Comparison of ENCODE assay signal across 14 cellular contexts in genomic region chr1:86828024-86828423, GRCh38.
A peak's percentile ranks its signal among the peaks of the same experiment; 100 is the strongest.
DNase-seq lines count a peak whose midpoint lies in the region; ATAC-seq and TF ChIP-seq lines count a peak whose summit lies in the region.
"Had no signal": no experiment of that assay in that cellular context is flagged by ENCODE, and none has a peak within 500 bp of the region (broad histone marks: within the 10 kb centered on the region; RNA-seq: fewer than 3 reads in every experiment).

No MANE protein-coding gene starts in this region.

- no peaks in the 10 kb centered on the region for H3K36me3 Mint-ChIP-seq in activated T-helper 17 cell treated with anti-CD3 and anti-CD28 coated beads, Interleukin-2, amount 50 U/mL, for 72 hours (ENCODE audit: low read depth)
- H3K36me3 Mint-ChIP-seq: CD8-positive, alpha-beta memory T cell had no signal

- H3K4me1 Mint-ChIP-seq in activated T-helper 17 cell treated with anti-CD3 and anti-CD28 coated beads, Interleukin-2, amount 50 U/mL, for 72 hours: no peaks in the 10 kb centered on the region
- H3K4me1 Mint-ChIP-seq: CD8-positive, alpha-beta memory T cell had no signal

- in situ Hi-C loops in IMR-90 (cut with MboI; ENCODE audit: low sequenced_read_pairs): no loop called here

- no peak overlapping the region for H4K5ac ChIP-seq in IMR-90 (ENCODE audit: low read depth, low read length)

- no peak overlapping the region for H2BK15ac ChIP-seq in IMR-90 (ENCODE audit: low read depth, low read length)

- DNase-seq in IMR-90: no peak
- peak; percentile 48 for DNase-seq in NCI-H69 (lab: John Stamatoyannopoulos, UW)
- no peak for DNase-seq in hepatocyte (ENCODE audit: low spot score)
- DNase-seq: BE2C; Caco-2; CD8-positive, alpha-beta memory T cell; GM23248; H7; KG1 had no signal

- dilution Hi-C loops in IMR-90 (cut with HindIII; ENCODE audit: low sequenced_read_pairs, unreplicated experiment): no loop called here

- H3K36me3 ChIP-seq in BLaER1 (no peaks in the 10 kb centered on the region), IMR-90 (ENCODE audit: control insufficient read depth, insufficient read depth, low read length) (no peaks in the 10 kb centered on the region), hepatocyte (replicated peaks; ENCODE audit: insufficient read depth, low read depth) (no peaks in the 10 kb centered on the region)
- H3K36me3 ChIP-seq in BLaER1 treated with 17β-estradiol and CSF1 and Interleukin-3, amounts not matched to agents 10 nM and 100 nM: no peaks in the 10 kb centered on the region
- H3K36me3 ChIP-seq: BE2C had no signal

- H3K4me3 Mint-ChIP-seq in activated T-helper 17 cell treated with anti-CD3 and anti-CD28 coated beads, Interleukin-2, amount 50 U/mL, for 72 hours: no peak overlapping the region
- H3K4me3 Mint-ChIP-seq: CD8-positive, alpha-beta memory T cell had no signal

- no peak overlapping the region for H2BK20ac ChIP-seq in IMR-90 (ENCODE audit: low read depth, low read length)

- H2AK9ac ChIP-seq in IMR-90 (replicated peaks; ENCODE audit: low read depth, low read length, poor library complexity): no peak overlapping the region

- H3K27me3 ChIP-seq in BLaER1 (no peaks in the 10 kb centered on the region), IMR-90 (ENCODE audit: control insufficient read depth, insufficient read depth, low read length) (peaks cover 8% of the 10 kb centered on the region; the same call in 1 of the 2 replicates), hepatocyte (no peaks in the 10 kb centered on the region)
- no peaks in the 10 kb centered on the region for H3K27me3 ChIP-seq in BLaER1 treated with 17β-estradiol and CSF1 and Interleukin-3, amounts not matched to agents 10 nM and 100 nM
- H3K27me3 ChIP-seq: BE2C had no signal

- no peak overlapping the region for H2AFZ ChIP-seq in IMR-90 (replicated peaks; ENCODE audit: low read length, poor library complexity)
- H2AFZ ChIP-seq in hepatocyte: no peak overlapping the region
- H2AFZ ChIP-seq: GM23248 had no signal

- no peak overlapping the region for H3K56ac ChIP-seq in IMR-90 (ENCODE audit: extremely low read depth, insufficient read depth, low read length)

- H3K23ac ChIP-seq in IMR-90 (ENCODE audit: low read depth, low read length): no peak overlapping the region

- CTCF ChIA-PET in IMR-90 (lab: Yijun Ruan, JAX): no interaction called here

- no CpG with 5 or more reads among the region's 3 CpGs for WGBS in IMR-90 (ENCODE audit: extremely low coverage in 2 of 2, insufficient read length in 1 of 2), 2 experiments
- 53% methylated on average over 3 of the region's 3 CpGs for WGBS in hepatocyte (ENCODE audit: low lambda C conversion rate, missing lambda C conversion rate)

- H3K4ac ChIP-seq in IMR-90 (ENCODE audit: low read depth, low read length): no peak overlapping the region

- H2BK5ac ChIP-seq in IMR-90 (ENCODE audit: low read depth, low read length, poor library complexity, severe bottlenecking): no peak overlapping the region

- no peaks in the 10 kb centered on the region for H4K20me1 ChIP-seq in BLaER1
- H4K20me1 ChIP-seq in BLaER1 treated with 17β-estradiol and CSF1 and Interleukin-3, amounts not matched to agents 10 nM and 100 nM: no peaks in the 10 kb centered on the region
- no peaks in the 10 kb centered on the region for H4K20me1 ChIP-seq in IMR-90 (ENCODE audit: insufficient read depth, low read length)
- no peaks in the 10 kb centered on the region for H4K20me1 ChIP-seq in hepatocyte (ENCODE audit: insufficient read depth, poor library complexity, severe bottlenecking)

- no peak overlapping the region for H3K27ac ChIP-seq in BLaER1
- H3K27ac ChIP-seq in BLaER1 treated with 17β-estradiol and CSF1 and Interleukin-3, amounts not matched to agents 10 nM and 100 nM: peak overlapping the region in 6 of 11 experiments; percentile 39 to 74 (median 68); a peak in 10 of 22 replicates
- H3K27ac ChIP-seq in IMR-90 (ENCODE audit: insufficient read depth, low read length): no peak overlapping the region
- no peak overlapping the region for H3K27ac ChIP-seq in hepatocyte
- H3K27ac ChIP-seq: A549, GM23248 had no signal

- peaks cover 32% of the 10 kb centered on the region for H3K4me1 ChIP-seq in BLaER1
- peaks cover 30 to 74% (median 35%) of the 10 kb centered on the region in 10 experiments for H3K4me1 ChIP-seq in BLaER1 treated with 17β-estradiol and CSF1 and Interleukin-3, amounts not matched to agents 10 nM and 100 nM
- H3K4me1 ChIP-seq in IMR-90 (ENCODE audit: control insufficient read depth, insufficient read depth, low read length): peaks cover 3% of the 10 kb centered on the region; the same call in 1 of the 2 replicates
- peaks cover 5% of the 10 kb centered on the region for H3K4me1 ChIP-seq in hepatocyte (ENCODE audit: insufficient read depth)
- H3K4me1 ChIP-seq: BE2C had no signal

- H3K4me3 ChIP-seq in BLaER1 (no peak overlapping the region), IMR-90 (ENCODE audit: insufficient read depth, low read depth, low read length) (no peak overlapping the region), hepatocyte (no peak overlapping the region)
- no peak overlapping the region for H3K4me3 ChIP-seq in BLaER1 treated with 17β-estradiol and CSF1 and Interleukin-3, amounts not matched to agents 10 nM and 100 nM
- H3K4me3 ChIP-seq: A549, GM23248 had no signal

- H3K9me3 Mint-ChIP-seq in activated T-helper 17 cell treated with anti-CD3 and anti-CD28 coated beads, Interleukin-2, amount 50 U/mL, for 72 hours: no peaks in the 10 kb centered on the region
- H3K9me3 Mint-ChIP-seq: CD8-positive, alpha-beta memory T cell had no signal

- ATAC-seq in IMR-90 (ENCODE audit: low read depth): no peak
- no peak for ATAC-seq in HG02588 (IDR thresholded peaks at IDR 0.05; ENCODE audit: unreplicated experiment)
- ATAC-seq in activated T-helper 17 cell treated with anti-CD3 and anti-CD28 coated beads, Interleukin-2, amount 50 U/mL, for 72 hours (replicated peaks): no peak
- ATAC-seq: A549 had no signal

- POLR2A ChIA-PET in IMR-90 (lab: Charles Lee; ENCODE audit: unreplicated experiment): no interaction called here

- TF ChIP-seq RAD21 in IMR-90 (IDR thresholded peaks at IDR 0.05; ENCODE audit: low read length): no peak

- H3K79me1 ChIP-seq in IMR-90 (ENCODE audit: low read depth in 1 of 2, low read length in 2 of 2): no peaks in the 10 kb centered on the region

- no TSS peak for BruUV-seq in IMR-90 (replicated peaks; lab: Mats Ljungman, UMichigan)

- H3K9me1 ChIP-seq in IMR-90 (ENCODE audit: insufficient read depth, low read length): no peaks in the 10 kb centered on the region

- no peak overlapping the region for H3K27ac Mint-ChIP-seq in activated T-helper 17 cell treated with anti-CD3 and anti-CD28 coated beads, Interleukin-2, amount 50 U/mL, for 72 hours
- H3K27ac Mint-ChIP-seq: CD8-positive, alpha-beta memory T cell had no signal

- TF ChIP-seq CTCF in IMR-90 (conservative IDR thresholded peaks at IDR 0.05; ENCODE audit: low read depth, low read length) (no peak), hepatocyte (IDR thresholded peaks at IDR 0.05; ENCODE audit: poor library complexity) (no peak)

- H2BK120ac ChIP-seq in IMR-90 (ENCODE audit: low read depth, low read length): no peak overlapping the region

- H4K8ac ChIP-seq in IMR-90 (ENCODE audit: low read depth in 2 of 2, low read length in 2 of 2): no peak overlapping the region

- no peaks in the 10 kb centered on the region for H3K9me2 ChIP-seq in hepatocyte (replicated peaks; ENCODE audit: insufficient read depth)

- H3K4me2 ChIP-seq in BLaER1 (peak overlapping the region; percentile 51), IMR-90 (ENCODE audit: low read depth, low read length) (no peak overlapping the region), hepatocyte (no peak overlapping the region)
- peak overlapping the region in 10 of 11 experiments; percentile 30 to 75 (median 50); a peak in 16 of 22 replicates for H3K4me2 ChIP-seq in BLaER1 treated with 17β-estradiol and CSF1 and Interleukin-3, amounts not matched to agents 10 nM and 100 nM
- H3K4me2 ChIP-seq: A549 had no signal

- no peak overlapping the region for H2AK5ac ChIP-seq in IMR-90 (ENCODE audit: low read depth, low read length)

- intact Hi-C loops in IMR-90 (cut with micrococcal nuclease): no loop called here

- no peak overlapping the region for H3K9ac ChIP-seq in BLaER1
- peak overlapping the region in 1 of 11 experiments; percentile 29; a peak in 1 of 22 replicates for H3K9ac ChIP-seq in BLaER1 treated with 17β-estradiol and CSF1 and Interleukin-3, amounts not matched to agents 10 nM and 100 nM
- no peak overlapping the region for H3K9ac ChIP-seq in IMR-90 (ENCODE audit: low read depth, low read length)
- H3K9ac ChIP-seq: GM23248 had no signal

- H3K79me2 ChIP-seq in hepatocyte: no peaks in the 10 kb centered on the region

- no peak for TF ChIP-seq POLR2A in IMR-90 (IDR thresholded peaks at IDR 0.05; ENCODE audit: low read depth, low read length)

- H3K9me3 ChIP-seq in BLaER1: no peaks in the 10 kb centered on the region
- H3K9me3 ChIP-seq in BLaER1 treated with 17β-estradiol and CSF1 and Interleukin-3, amounts not matched to agents 10 nM and 100 nM (replicated peaks in 1 of 11): peaks cover 0 to 8% (median 0%) of the 10 kb centered on the region in 11 experiments; a peak in 1 of 22 replicates
- H3K9me3 ChIP-seq in IMR-90 (ENCODE audit: control insufficient read depth, insufficient read depth, low read length): peaks cover 2% of the 10 kb centered on the region; the same call in 1 of the 2 replicates
- no peaks in the 10 kb centered on the region for H3K9me3 ChIP-seq in hepatocyte (ENCODE audit: low read depth)
- H3K9me3 ChIP-seq: A549, BE2C, Caco-2 had no signal

- H3K14ac ChIP-seq in IMR-90 (replicated peaks; ENCODE audit: low read depth, low read length): no peak overlapping the region

- H3K27me3 Mint-ChIP-seq in activated T-helper 17 cell treated with anti-CD3 and anti-CD28 coated beads, Interleukin-2, amount 50 U/mL, for 72 hours: peaks cover 3% of the 10 kb centered on the region
- H3K27me3 Mint-ChIP-seq: CD8-positive, alpha-beta memory T cell had no signal

- H4K91ac ChIP-seq in IMR-90 (ENCODE audit: insufficient read depth, low read depth, low read length): no peak overlapping the region

- no peak overlapping the region for H3K18ac ChIP-seq in IMR-90 (ENCODE audit: low read depth, low read length)

TF ChIP-seq in IMR-90, 13 proteins besides CTCF, POLR2A, EP300 and RAD21:
- TF ChIP-seq CEBPB (IDR thresholded peaks at IDR 0.05; ENCODE audit: low read depth, low read length) (0 out of 2 replicates have a peak, but pooled peaks have one; percentile 25), MAFK (IDR thresholded peaks at IDR 0.05; ENCODE audit: low read depth, low read length) (no peak)
TF ChIP-seq in IMR-90: peak in this region for 1.

Comparison
In these comparisons a context has a peak if more than half of its experiments do, and no peak if none do; other contexts are left out.
1. H3K27ac ChIP-seq: peak in BLaER1 treated with 17β-estradiol and CSF1 and Interleukin-3, amounts not matched to agents 10 nM and 100 nM (6 of 11); none in BLaER1 (single experiment), IMR-90 (single experiment) and hepatocyte (single experiment).
2. H3K4me2 ChIP-seq: peak in BLaER1 (single experiment) and BLaER1 treated with 17β-estradiol and CSF1 and Interleukin-3, amounts not matched to agents 10 nM and 100 nM (10 of 11); none in IMR-90 (single experiment) and hepatocyte (single experiment).